21 cellular contexts compared by ENCODE assay signal in genomic region chr12:114411081-114411836, GRCh38. TPM values are rescaled to one million over a fixed set of nuclear protein-coding genes. Genes with fewer than 3 reads are reported as not detected.
"Had no signal": no experiment of that assay in that cellular context is flagged by ENCODE, and none has a peak within 500 bp of the region (broad histone marks: within the 10 kb centered on the region; RNA-seq: fewer than 3 reads in every experiment).

No MANE protein-coding gene starts in this region.

- H3K9me3 ChIP-seq: spleen had no signal

- H3K36me3 Mint-ChIP-seq: memory B cell; natural killer cell treated with Interleukin-12 subunit alpha and Interleukin-12 subunit beta and Interleukin-15 and Interleukin-18, amount 100 ng/mL, for 72 hours; stimulated activated memory B cell treated with anti-CD40 and anti-IgM and Interleukin-4, amounts not matched to agents 10 μg/mL and 1 μg/mL and 100 μg/mL, for 72 hours; type B pancreatic cell had no signal

- H3K4me1 Mint-ChIP-seq: memory B cell had no signal

- H3K4me3 Mint-ChIP-seq: activated CD4-positive, alpha-beta memory T cell treated with anti-CD3 and anti-CD28 coated beads, Interleukin-2, amount 10 ng/mL, durations not matched to agents 7 days and 5 days; activated naive CD8-positive, alpha-beta T cell treated with anti-CD3 and anti-CD28 coated beads, Interleukin-2, amount 10 ng/mL, durations not matched to agents 7 days and 5 days; activated T-cell treated with anti-CD3 and anti-CD28 coated beads, Interleukin-2, amount 50 U/mL, for 72 hours; memory B cell; natural killer cell treated with Interleukin-12 subunit alpha and Interleukin-12 subunit beta and Interleukin-15 and Interleukin-18, amount 100 ng/mL, for 72 hours; stimulated activated memory B cell treated with anti-CD40 and anti-IgM and Interleukin-4, amounts not matched to agents 10 μg/mL and 1 μg/mL and 100 μg/mL, for 72 hours; T-helper 2 cell treated with Interferon-gamma antibody and Interleukin-4, amounts not matched to agents 5 μg/mL and 100 μg/mL, for 36 hours had no signal

- ATAC-seq: activated T-cell treated with anti-CD3 and anti-CD28 coated beads, Interleukin-2, amount 50 U/mL, for 72 hours; left colon; natural killer cell treated with Interleukin-12 subunit alpha and Interleukin-12 subunit beta and Interleukin-15 and Interleukin-18, amount 100 ng/mL, for 72 hours; sciatic nerve; stimulated activated memory B cell treated with anti-CD40 and anti-IgM and Interleukin-4, amounts not matched to agents 10 μg/mL and 1 μg/mL and 100 μg/mL, for 72 hours had no signal

- H3K36me3 ChIP-seq: spleen had no signal

- FAIRE-seq: colon had no signal

- H3K27ac ChIP-seq: spleen had no signal

- H3K4me3 ChIP-seq: spleen had no signal

- DNase-seq: activated CD4-positive, alpha-beta memory T cell treated with anti-CD3 and anti-CD28 coated beads, Interleukin-2, amount 10 ng/mL, durations not matched to agents 7 days and 5 days; activated CD4-positive, alpha-beta T cell treated with anti-CD3 and anti-CD28 coated beads for 1 hour; activated CD8-positive, alpha-beta memory T cell treated with anti-CD3 and anti-CD28 coated beads, Interleukin-2, amount 50 U/mL, for 4 hours; activated gamma-delta T cell treated with Interleukin-2 at 50 U/mL for 16 hours; activated naive CD8-positive, alpha-beta T cell treated with anti-CD3 and anti-CD28 coated beads, Interleukin-2, amount 10 ng/mL, durations not matched to agents 7 days and 5 days; activated T-cell treated with anti-CD3 and anti-CD28 coated beads, Interleukin-2, amount 50 U/mL, for 72 hours; anterior cingulate cortex; glutamatergic neuron; left colon; nucleus accumbens; spleen; stimulated activated CD4-positive, alpha-beta T cell treated with anti-CD3 and anti-CD28 coated beads, Interleukin-1b, Interleukin-23, amount 100 ng/mL, for 48 hours; substantia nigra had no signal

- H3K27ac Mint-ChIP-seq: activated CD4-positive, alpha-beta memory T cell treated with anti-CD3 and anti-CD28 coated beads, Interleukin-2, amount 10 ng/mL, durations not matched to agents 7 days and 5 days; activated naive CD8-positive, alpha-beta T cell treated with anti-CD3 and anti-CD28 coated beads, Interleukin-2, amount 10 ng/mL, durations not matched to agents 7 days and 5 days; activated T-cell treated with anti-CD3 and anti-CD28 coated beads, Interleukin-2, amount 50 U/mL, for 72 hours; memory B cell; natural killer cell treated with Interleukin-12 subunit alpha and Interleukin-12 subunit beta and Interleukin-15 and Interleukin-18, amount 100 ng/mL, for 72 hours; stimulated activated memory B cell treated with anti-CD40 and anti-IgM and Interleukin-4, amounts not matched to agents 10 μg/mL and 1 μg/mL and 100 μg/mL, for 72 hours; type B pancreatic cell had no signal

- H3K9me3 Mint-ChIP-seq: activated CD4-positive, alpha-beta memory T cell treated with anti-CD3 and anti-CD28 coated beads, Interleukin-2, amount 10 ng/mL, durations not matched to agents 7 days and 5 days; activated T-cell treated with anti-CD3 and anti-CD28 coated beads, Interleukin-2, amount 50 U/mL, for 72 hours; memory B cell; natural killer cell treated with Interleukin-12 subunit alpha and Interleukin-12 subunit beta and Interleukin-15 and Interleukin-18, amount 100 ng/mL, for 72 hours; stimulated activated memory B cell treated with anti-CD40 and anti-IgM and Interleukin-4, amounts not matched to agents 10 μg/mL and 1 μg/mL and 100 μg/mL, for 72 hours; T-helper 2 cell treated with Interferon-gamma antibody and Interleukin-4, amounts not matched to agents 5 μg/mL and 100 μg/mL, for 36 hours; type B pancreatic cell had no signal

RNA-seq across cellular contexts. Expression of gene TBX5, which starts 5.3 kb away (rescaled TPM):
- total RNA-seq: activated CD4-positive, alpha-beta memory T cell treated with anti-CD3 and anti-CD28 coated beads, Interleukin-2, amount 10 ng/mL, durations not matched to agents 7 days and 5 days; activated naive CD8-positive, alpha-beta T cell treated with anti-CD3 and anti-CD28 coated beads, Interleukin-2, amount 10 ng/mL, durations not matched to agents 7 days and 5 days; activated T-cell treated with anti-CD3 and anti-CD28 coated beads, Interleukin-2, amount 50 U/mL, for 72 hours; left colon; natural killer cell treated with Interleukin-12 subunit alpha and Interleukin-12 subunit beta and Interleukin-15 and Interleukin-18, amount 100 ng/mL, for 72 hours; posterior vena cava; sciatic nerve; spleen had no signal
- polyA plus RNA-seq: spleen had no signal
